In the genomic region with DNA sequence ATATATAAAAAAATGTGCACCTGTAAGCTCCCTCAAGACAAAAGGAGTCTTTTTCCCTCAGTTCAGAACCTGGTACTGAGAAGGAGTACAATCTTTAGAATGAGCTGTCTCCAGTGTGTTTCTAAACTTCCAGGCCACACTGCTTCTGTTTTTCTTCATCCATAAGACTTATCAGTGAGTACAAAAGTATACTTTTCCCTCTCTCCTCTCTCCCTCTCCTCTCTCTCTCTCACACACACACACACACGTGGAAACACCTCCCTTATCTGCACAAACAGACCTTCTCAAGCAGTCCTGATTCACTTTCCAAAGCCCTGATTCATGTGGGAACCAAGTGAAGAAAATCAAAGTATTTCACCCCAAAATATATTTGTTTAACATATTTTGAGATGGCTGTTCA, we compare ENCODE assay signal across 19 cellular contexts.
"Had no signal": no experiment of that assay in that cellular context is flagged by ENCODE, and none has a peak within 500 bp of the region (broad histone marks: within the 10 kb centered on the region; RNA-seq: fewer than 3 reads in every experiment).

No MANE protein-coding gene starts in this region.

- H3K27ac Mint-ChIP-seq: effector memory CD8-positive, alpha-beta T cell; natural killer cell treated with Interleukin-12 subunit alpha and Interleukin-12 subunit beta and Interleukin-15 and Interleukin-18, amount 100 ng/mL, for 72 hours had no signal

- ATAC-seq: effector memory CD8-positive, alpha-beta T cell; gastroesophageal sphincter; left lobe of liver; natural killer cell treated with Interleukin-12 subunit alpha and Interleukin-12 subunit beta and Interleukin-15 and Interleukin-18, amount 100 ng/mL, for 72 hours had no signal

- H3K36me3 Mint-ChIP-seq: natural killer cell treated with Interleukin-12 subunit alpha and Interleukin-12 subunit beta and Interleukin-15 and Interleukin-18, amount 100 ng/mL, for 72 hours had no signal

- H3K4me3 Mint-ChIP-seq: effector memory CD8-positive, alpha-beta T cell; natural killer cell treated with Interleukin-12 subunit alpha and Interleukin-12 subunit beta and Interleukin-15 and Interleukin-18, amount 100 ng/mL, for 72 hours had no signal

- H3K27ac ChIP-seq: epithelial cell of prostate, esophagus muscularis mucosa, gastroesophageal sphincter, neutrophil, sigmoid colon, skin epidermis, stomach, thoracic aorta, transverse colon had no signal

- H3K27me3 ChIP-seq: esophagus muscularis mucosa, gastroesophageal sphincter, sigmoid colon, transverse colon had no signal

- H3K4me3 ChIP-seq: esophagus muscularis mucosa, gastroesophageal sphincter, sigmoid colon, skin epidermis, stomach, thoracic aorta, transverse colon had no signal

- H3K36me3 ChIP-seq: esophagus muscularis mucosa, gastroesophageal sphincter, neutrophil, sigmoid colon, stomach, thoracic aorta, transverse colon had no signal

- H3K9me3 ChIP-seq: esophagus muscularis mucosa, gastroesophageal sphincter, neutrophil, sigmoid colon, stomach, thoracic aorta, transverse colon had no signal

- H3K9me3 Mint-ChIP-seq: natural killer cell treated with Interleukin-12 subunit alpha and Interleukin-12 subunit beta and Interleukin-15 and Interleukin-18, amount 100 ng/mL, for 72 hours had no signal

- DNase-seq: effector memory CD8-positive, alpha-beta T cell; foreskin fibroblast; glutamatergic neuron; islet precursor cell; posterior cingulate gyrus; sigmoid colon; stimulated activated CD4-positive, alpha-beta T cell treated with anti-CD3 and anti-CD28 coated beads, Interleukin-12 subunit alpha, Interleukin-12 subunit beta, amount 100 ng/mL, for 4 hours; stimulated activated naive CD4-positive, alpha-beta T cell; stomach; substantia nigra; transverse colon had no signal
